Comparison of ENCODE assay signal across 27 cellular contexts in the genomic region with DNA sequence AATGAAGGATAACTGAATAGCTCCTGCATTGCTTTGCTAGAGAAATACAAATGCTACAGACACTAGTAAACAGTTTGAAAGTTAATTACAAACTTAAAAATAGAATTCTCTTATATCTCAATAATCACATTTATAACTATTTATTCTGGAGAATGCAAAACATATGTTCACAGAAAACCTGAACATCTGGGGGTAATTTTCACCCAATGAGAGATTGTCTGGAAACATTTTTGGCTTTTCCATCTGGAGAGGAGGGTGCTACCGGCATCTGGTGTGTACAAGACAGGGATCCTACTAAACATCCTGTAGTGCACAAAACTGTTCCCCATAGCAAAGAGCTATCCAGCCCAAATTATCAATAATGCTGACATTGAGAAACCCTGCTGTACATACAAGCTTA.
"Had no signal": no experiment of that assay in that cellular context is flagged by ENCODE, and none has a peak within 500 bp of the region (broad histone marks: within the 10 kb centered on the region; RNA-seq: fewer than 3 reads in every experiment).

No MANE protein-coding gene starts in this region.

- H3K9me3 ChIP-seq: lower lobe of right lung, pancreas, prostate gland, sigmoid colon, stomach, testis, thyroid gland, transverse colon, upper lobe of right lung had no signal

- H3K36me3 ChIP-seq: lower lobe of right lung, pancreas, prostate gland, sigmoid colon, spleen, stomach, thyroid gland, transverse colon, upper lobe of right lung had no signal

- H3K27me3 Mint-ChIP-seq: naive thymus-derived CD8-positive, alpha-beta T cell had no signal

- H3K27me3 ChIP-seq: pancreas, sigmoid colon, spleen, stomach, testis, thyroid gland, transverse colon, upper lobe of right lung had no signal

- H3K4me1 ChIP-seq: lower lobe of right lung, pancreas, prostate gland, sigmoid colon, spleen, stomach, testis, thyroid gland, transverse colon, upper lobe of right lung had no signal

- H3K36me3 Mint-ChIP-seq: naive thymus-derived CD8-positive, alpha-beta T cell; stimulated activated effector memory CD8-positive, alpha-beta T cell treated with anti-CD3 and anti-CD28 coated beads, Interleukin-12 subunit alpha, Interleukin-12 subunit beta, amount 100 ng/mL, for 72 hours had no signal

- H3K27ac ChIP-seq: lower lobe of right lung, pancreas, prostate gland, sigmoid colon, spleen, stomach, testis, thyroid gland, transverse colon, upper lobe of right lung had no signal

- ATAC-seq: left cardiac atrium; left lobe of liver; lower lobe of right lung; naive thymus-derived CD8-positive, alpha-beta T cell; pancreas; right cardiac atrium; stimulated activated effector memory CD8-positive, alpha-beta T cell treated with anti-CD3 and anti-CD28 coated beads, Interleukin-12 subunit alpha, Interleukin-12 subunit beta, amount 100 ng/mL, for 72 hours; stimulated activated naive CD8-positive, alpha-beta T cell treated with anti-CD3 and anti-CD28 coated beads, Interleukin-15, Interleukin-2, amounts not matched to agents 100 U/mL and 50 U/mL, for 24 hours; upper lobe of right lung had no signal

- H3K27ac Mint-ChIP-seq: naive thymus-derived CD8-positive, alpha-beta T cell; nephron; stimulated activated effector memory CD8-positive, alpha-beta T cell treated with anti-CD3 and anti-CD28 coated beads, Interleukin-12 subunit alpha, Interleukin-12 subunit beta, amount 100 ng/mL, for 72 hours had no signal

- H3K4me3 Mint-ChIP-seq: naive thymus-derived CD8-positive, alpha-beta T cell; nephron; neural crest cell; stimulated activated effector memory CD8-positive, alpha-beta T cell treated with anti-CD3 and anti-CD28 coated beads, Interleukin-12 subunit alpha, Interleukin-12 subunit beta, amount 100 ng/mL, for 72 hours had no signal

- H3K4me1 Mint-ChIP-seq: naive thymus-derived CD8-positive, alpha-beta T cell; nephron; neural crest cell; stimulated activated effector memory CD8-positive, alpha-beta T cell treated with anti-CD3 and anti-CD28 coated beads, Interleukin-12 subunit alpha, Interleukin-12 subunit beta, amount 100 ng/mL, for 72 hours had no signal

- DNase-seq: hippocampal formation; kidney glomerular epithelial cell; left cardiac atrium; lower lobe of right lung; mammary epithelial cell; mesenchymal stem cell; naive thymus-derived CD8-positive, alpha-beta T cell; nucleus accumbens; pancreas; posterior cingulate gyrus; retina; right cardiac atrium; sigmoid colon; small intestine; spleen; stimulated activated CD4-positive, alpha-beta T cell treated with anti-CD3 and anti-CD28 coated beads, Interleukin-4, amount 100 ng/mL, for 24 hours; stimulated activated naive CD8-positive, alpha-beta T cell treated with anti-CD3 and anti-CD28 coated beads, Interleukin-15, Interleukin-2, amounts not matched to agents 100 U/mL and 50 U/mL, for 24 hours; stomach; testis; thyroid gland; transverse colon; upper lobe of right lung had no signal

- H3K4me3 ChIP-seq: lower lobe of right lung, pancreas, prostate gland, sigmoid colon, spleen, stomach, testis, thyroid gland, transverse colon, upper lobe of right lung had no signal

- H3K9me3 Mint-ChIP-seq: neural crest cell had no signal
